Comparison of ENCODE assay signal across 8 cellular contexts in the genomic region with DNA sequence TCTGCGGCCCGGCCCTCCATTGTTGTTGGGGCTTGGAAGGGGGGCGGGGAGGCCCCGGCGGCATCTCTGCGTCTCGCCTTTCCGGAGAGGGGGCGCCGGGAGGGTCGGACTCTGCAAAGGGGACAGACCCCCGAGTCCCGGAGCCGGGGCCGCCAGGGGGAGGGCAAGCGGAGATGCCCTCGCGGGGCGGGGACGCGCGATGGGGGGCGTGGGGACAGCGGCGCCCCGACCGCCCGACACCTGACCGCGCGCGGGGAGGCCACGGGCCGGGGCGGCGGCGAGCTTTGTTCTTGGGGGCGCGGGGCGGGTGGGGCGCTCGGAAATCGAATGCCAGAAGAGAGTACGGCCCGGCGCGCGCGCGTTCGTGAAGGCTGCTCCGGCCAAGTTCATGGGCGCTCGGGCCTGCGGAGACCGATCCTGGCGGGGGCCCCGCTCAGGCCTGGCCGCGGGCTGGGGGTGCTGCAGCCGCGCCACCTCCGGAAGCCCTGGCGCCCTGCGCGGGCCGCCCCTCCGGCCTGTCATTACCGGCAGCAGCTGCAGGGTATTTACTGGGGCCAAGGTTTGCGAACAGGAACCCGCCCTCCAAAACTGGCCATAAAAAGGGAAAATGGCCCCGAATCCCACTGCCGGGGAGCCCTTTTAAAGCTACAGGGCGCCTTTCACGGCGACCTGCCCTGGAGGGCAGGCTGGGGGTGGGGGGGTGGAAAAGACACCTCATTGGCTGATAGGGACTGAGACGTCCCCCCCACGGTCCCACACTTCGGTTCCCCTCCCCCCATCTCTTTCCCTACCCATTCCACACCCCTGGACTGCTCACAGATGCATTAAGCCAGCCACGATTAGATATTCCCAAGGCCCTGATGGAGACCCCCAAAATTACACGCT. TPM values are rescaled to one million over a fixed set of nuclear protein-coding genes. Genes with fewer than 3 reads are reported as not detected.
DNase-seq lines count a peak whose midpoint lies in the region; ATAC-seq and TF ChIP-seq lines count a peak whose summit lies in the region.

No MANE protein-coding gene starts in this region.

- peak overlapping the region; percentile 83 for H3K4me3 Mint-ChIP-seq in activated T-helper 1 cell treated with anti-CD3 and anti-CD28 coated beads, Interleukin-12 subunit alpha, Interleukin-12 subunit beta, Interleukin-2, Interleukin-4 antibody, amounts not matched to agents 30 ng/mL and 10 ng/mL and 1 ng/mL, durations not matched to agents 14 hours and 24 hours and 36 hours

- intact Hi-C loops in heart right ventricle (cut with DNase I), result loop anchor here in 3 of 10 donors (5.0 to 10.0 kb wide), 3 partner anchors 269 to 591 kb away; no protein-coding TSS in a partner anchor
- intact Hi-C loops in Right ventricle myocardium inferior (cut with DNase I), result loop anchor here (10.0 kb wide), 1 partner anchor 591 kb away; no protein-coding TSS in a partner anchor
- intact Hi-C loops in activated T-helper 1 cell treated with anti-CD3 and anti-CD28 coated beads, Interleukin-12 subunit alpha, Interleukin-12 subunit beta, Interleukin-2, Interleukin-4 antibody, amounts not matched to agents 30 ng/mL and 10 ng/mL and 1 ng/mL, durations not matched to agents 14 hours and 24 hours and 36 hours (cut with micrococcal nuclease), result no loop called here
- intact Hi-C loops in stomach (cut with DNase I; ENCODE audit: low total_unique reads), result loop anchor here (10.0 kb wide), 1 partner anchor 271 kb away; no protein-coding TSS in a partner anchor

- TF ChIP-seq CTCF in heart right ventricle (IDR thresholded peaks at IDR 0.05) (no peak), stomach (IDR thresholded peaks at IDR 0.05) (no peak)

- H3K4me1 Mint-ChIP-seq in activated T-helper 1 cell treated with anti-CD3 and anti-CD28 coated beads, Interleukin-12 subunit alpha, Interleukin-12 subunit beta, Interleukin-2, Interleukin-4 antibody, amounts not matched to agents 30 ng/mL and 10 ng/mL and 1 ng/mL, durations not matched to agents 14 hours and 24 hours and 36 hours (ENCODE audit: low read depth), result peaks cover 39% of the 10 kb centered on the region

- no peaks in the 10 kb centered on the region for H3K9me3 Mint-ChIP-seq in activated T-helper 1 cell treated with anti-CD3 and anti-CD28 coated beads, Interleukin-12 subunit alpha, Interleukin-12 subunit beta, Interleukin-2, Interleukin-4 antibody, amounts not matched to agents 30 ng/mL and 10 ng/mL and 1 ng/mL, durations not matched to agents 14 hours and 24 hours and 36 hours

- ATAC-seq in heart right ventricle, result no peak
- no peak for ATAC-seq in Right ventricle myocardium inferior

- H3K4me1 ChIP-seq in heart right ventricle, result peaks cover 9 to 36% (median 26%) of the 10 kb centered on the region in 9 donors
- peaks cover 3% of the 10 kb centered on the region; the same call in 1 of the 2 replicates for H3K4me1 ChIP-seq in iPS-20b (ENCODE audit: insufficient read depth, low read length)
- peaks cover 13 to 43% (median 35%) of the 10 kb centered on the region in 4 donors for H3K4me1 ChIP-seq in stomach

- H3K9ac ChIP-seq in iPS-20b (ENCODE audit: low read depth, low read length), result no peak overlapping the region

- peaks cover 28% of the 10 kb centered on the region for H3K27me3 Mint-ChIP-seq in activated T-helper 1 cell treated with anti-CD3 and anti-CD28 coated beads, Interleukin-12 subunit alpha, Interleukin-12 subunit beta, Interleukin-2, Interleukin-4 antibody, amounts not matched to agents 30 ng/mL and 10 ng/mL and 1 ng/mL, durations not matched to agents 14 hours and 24 hours and 36 hours (ENCODE audit: insufficient read depth)

- H3K4me3 ChIP-seq in heart right ventricle (peak overlapping the region; percentile 56 to 92 (median 75)), iPS-20b (ENCODE audit: low read length) (peak overlapping the region; percentile 51; the same call in 1 of the 2 replicates), stomach (peak overlapping the region; percentile 72 to 85 (median 74))

- no peak for DNase-seq in heart right ventricle
- DNase-seq in Right ventricle myocardium inferior (ENCODE audit: missing footprints), result no peak
- DNase-seq in activated T-helper 1 cell treated with anti-CD3 and anti-CD28 coated beads, Interleukin-12 subunit alpha, Interleukin-12 subunit beta, Interleukin-2, Interleukin-4 antibody, amounts not matched to agents 30 ng/mL and 10 ng/mL and 1 ng/mL, durations not matched to agents 14 hours and 24 hours and 36 hours (ENCODE audit: low spot score), result no peak
- DNase-seq in stomach, result no peak
- no peak for DNase-seq in stimulated activated CD4-positive, alpha-beta T cell treated with anti-CD3 and anti-CD28 coated beads, Interleukin-12 subunit alpha, Interleukin-12 subunit beta, amount 100 ng/mL, for 4 hours
- DNase-seq in GM19238 (ENCODE audit: insufficient read length, low spot score), result no peak
- no peak for DNase-seq in activated naive CD4-positive, alpha-beta T cell treated with Interleukin-2 at 50 U/mL for 16 hours

- no peaks in the 10 kb centered on the region for H3K9me3 ChIP-seq in heart right ventricle
- no peaks in the 10 kb centered on the region for H3K9me3 ChIP-seq in iPS-20b (ENCODE audit: insufficient read depth, low read depth, low read length)
- H3K9me3 ChIP-seq in stomach, result no peaks in the 10 kb centered on the region

- TF ChIP-seq EP300 in stomach (IDR thresholded peaks at IDR 0.05), result no peak

- 2% methylated on average over 73 to 81 of the region's 81 CpGs for WGBS in heart right ventricle, 2 donors
- WGBS in stomach, 5 donors, result 2 to 7% (median 2%) methylated on average over 10 to 80 of the region's 81 CpGs

- H3K36me3 ChIP-seq in heart right ventricle (no peaks in the 10 kb centered on the region), iPS-20b (ENCODE audit: insufficient read depth, low read depth, low read length) (no peaks in the 10 kb centered on the region), stomach (no peaks in the 10 kb centered on the region)

- no peak overlapping the region for H3K27ac Mint-ChIP-seq in activated T-helper 1 cell treated with anti-CD3 and anti-CD28 coated beads, Interleukin-12 subunit alpha, Interleukin-12 subunit beta, Interleukin-2, Interleukin-4 antibody, amounts not matched to agents 30 ng/mL and 10 ng/mL and 1 ng/mL, durations not matched to agents 14 hours and 24 hours and 36 hours

- H3K36me3 Mint-ChIP-seq in activated T-helper 1 cell treated with anti-CD3 and anti-CD28 coated beads, Interleukin-12 subunit alpha, Interleukin-12 subunit beta, Interleukin-2, Interleukin-4 antibody, amounts not matched to agents 30 ng/mL and 10 ng/mL and 1 ng/mL, durations not matched to agents 14 hours and 24 hours and 36 hours (ENCODE audit: low read depth), result peaks cover 5% of the 10 kb centered on the region

- H3K27ac ChIP-seq in heart right ventricle (peak overlapping the region in 8 of 10 donors; percentile 33 to 81 (median 62)), iPS-20b (ENCODE audit: low read length) (no peak overlapping the region), stomach (peak overlapping the region in 4 of 5 donors; percentile 17 to 91 (median 58))

- H3K27me3 ChIP-seq in heart right ventricle, result peaks cover 0 to 29% (median 0%) of the 10 kb centered on the region in 7 donors
- H3K27me3 ChIP-seq in iPS-20b (ENCODE audit: insufficient read depth, low read length), result peaks cover 83% of the 10 kb centered on the region
- peaks cover 0 to 30% (median 9%) of the 10 kb centered on the region in 3 donors for H3K27me3 ChIP-seq in stomach

- no peak for TF ChIP-seq POLR2A in stomach (IDR thresholded peaks at IDR 0.05)

RNA-seq across cellular contexts. Expression of gene NANOS3, which starts 11.1 kb away (rescaled TPM):
- total RNA-seq in heart right ventricle (1 to 10 TPM in 3 of 10 donors, under 1 TPM in 3, not detected in 4; 0.37 to 1.5 (median 0.98) TPM), Right ventricle myocardium inferior (0.68 TPM), stomach (not detected)
- polyA plus RNA-seq in heart right ventricle (1 to 10 TPM in 1 of 2 donors, under 1 TPM in 1; 0.41 to 2.9 TPM), stomach (1 to 10 TPM in 1 of 3 donors, not detected in 2; 1.2 TPM)
- 1.5 and 3.1 TPM in 2 replicates for total RNA-seq in activated T-helper 1 cell treated with anti-CD3 and anti-CD28 coated beads, Interleukin-12 subunit alpha, Interleukin-12 subunit beta, Interleukin-2, Interleukin-4 antibody, amounts not matched to agents 30 ng/mL and 10 ng/mL and 1 ng/mL, durations not matched to agents 14 hours and 24 hours and 36 hours

RNA-seq across cellular contexts. Expression of gene BRME1, which starts 40.1 kb away (rescaled TPM):
- under 1 TPM in 8 of 10 donors, not detected in 2; 0.19 to 0.88 (median 0.63) TPM for total RNA-seq in heart right ventricle
- 1 to 10 TPM in 1 of 2 donors, under 1 TPM in 1; 0.38 to 2.0 TPM for polyA plus RNA-seq in heart right ventricle
- 0.76 TPM for total RNA-seq in Right ventricle myocardium inferior
- total RNA-seq in activated T-helper 1 cell treated with anti-CD3 and anti-CD28 coated beads, Interleukin-12 subunit alpha, Interleukin-12 subunit beta, Interleukin-2, Interleukin-4 antibody, amounts not matched to agents 30 ng/mL and 10 ng/mL and 1 ng/mL, durations not matched to agents 14 hours and 24 hours and 36 hours, result 16.6 and 20.5 TPM in 2 replicates
- 10 to 100 TPM in 1 of 5 donors, 1 to 10 TPM in 2, under 1 TPM in 1, not detected in 1; 0.87 to 14.3 (median 1.8) TPM for total RNA-seq in stomach
- polyA plus RNA-seq in stomach, result 1 to 10 TPM; 1.7 to 5.8 (median 3.7) TPM

RNA-seq across cellular contexts. Expression of gene CC2D1A, which starts 40.2 kb away (rescaled TPM):
- total RNA-seq in heart right ventricle (10 to 100 TPM; 13.2 to 30.2 (median 19.0) TPM), Right ventricle myocardium inferior (18.7 TPM), stomach (100 to 1,000 TPM in 1 of 5 donors, 10 to 100 TPM in 4; 24.8 to 381 (median 49.6) TPM)
- polyA plus RNA-seq in heart right ventricle (10 to 100 TPM; 16.5 to 49.8 TPM), stomach (10 to 100 TPM; 28.0 to 38.8 (median 38.2) TPM)
- total RNA-seq in activated T-helper 1 cell treated with anti-CD3 and anti-CD28 coated beads, Interleukin-12 subunit alpha, Interleukin-12 subunit beta, Interleukin-2, Interleukin-4 antibody, amounts not matched to agents 30 ng/mL and 10 ng/mL and 1 ng/mL, durations not matched to agents 14 hours and 24 hours and 36 hours, result 43.9 and 45.6 TPM in 2 replicates
